Comparison of ENCODE assay signal across 13 cellular contexts in genomic region chr17:3956983-3957382, GRCh38. TPM values are rescaled to one million over a fixed set of nuclear protein-coding genes. Genes with fewer than 3 reads are reported as not detected.
DNase-seq lines count a peak whose midpoint lies in the region; ATAC-seq and TF ChIP-seq lines count a peak whose summit lies in the region.
"Had no signal": no experiment of that assay in that cellular context is flagged by ENCODE, and none has a peak within 500 bp of the region (broad histone marks: within the 10 kb centered on the region; RNA-seq: fewer than 3 reads in every experiment).

No MANE protein-coding gene starts in this region.

- intact Hi-C loops in activated CD8-positive, alpha-beta T cell treated with anti-CD3 and anti-CD28 coated beads for 36 hours (cut with micrococcal nuclease) = no loop called here

- H3K9me3 Mint-ChIP-seq in activated naive CD4-positive, alpha-beta T cell treated with anti-CD3 and anti-CD28 coated beads, Interleukin-2, amount 50 U/mL, for 24 hours = no peaks in the 10 kb centered on the region
- H3K9me3 Mint-ChIP-seq in activated CD8-positive, alpha-beta T cell treated with anti-CD3 and anti-CD28 coated beads for 36 hours = no peaks in the 10 kb centered on the region
- no peaks in the 10 kb centered on the region for H3K9me3 Mint-ChIP-seq in stimulated activated effector memory CD8-positive, alpha-beta T cell treated with anti-CD3 and anti-CD28 coated beads, Interleukin-12 subunit alpha, Interleukin-12 subunit beta, amount 100 ng/mL, for 72 hours

- DNase-seq in activated naive CD4-positive, alpha-beta T cell (lab: John Stamatoyannopoulos, UW) = no peak
- DNase-seq in NCI-H146 treated with DMSO at 0.1 percent for 48 hours (lab: John Stamatoyannopoulos, UW; ENCODE audit: unreplicated experiment) = peak; percentile 84
- DNase-seq in activated CD8-positive, alpha-beta T cell treated with anti-CD3 and anti-CD28 coated beads for 36 hours = no peak
- no peak for DNase-seq in stimulated activated effector memory CD8-positive, alpha-beta T cell treated with anti-CD3 and anti-CD28 coated beads, Interleukin-12 subunit alpha, Interleukin-12 subunit beta, amount 100 ng/mL, for 72 hours (ENCODE audit: low spot score in 2 of 2)
- no peak for DNase-seq in stimulated activated CD4-positive, alpha-beta T cell treated with anti-CD3 and anti-CD28 coated beads, Interleukin-15, amount 100 ng/mL, for 24 hours
- DNase-seq: activated CD4-positive, alpha-beta T cell treated with anti-CD3 and anti-CD28 coated beads, Interleukin-2, amount 50 U/mL, for 4 hours; mammary epithelial cell; NK-92 treated with Interleukin-12 subunit alpha and Interleukin-12 subunit beta, amount 100 ng/mL, for 24 hours; SW 1271 had no signal

- TF ChIP-seq CTCF in activated CD8-positive, alpha-beta T cell treated with anti-CD3 and anti-CD28 coated beads for 36 hours (IDR thresholded peaks at IDR 0.05) = no peak

- peaks cover 52% of the 10 kb centered on the region for H3K4me1 Mint-ChIP-seq in activated naive CD4-positive, alpha-beta T cell treated with anti-CD3 and anti-CD28 coated beads, Interleukin-2, amount 50 U/mL, for 24 hours
- peaks cover 53% of the 10 kb centered on the region for H3K4me1 Mint-ChIP-seq in activated CD8-positive, alpha-beta T cell treated with anti-CD3 and anti-CD28 coated beads for 36 hours (ENCODE audit: low read depth)
- H3K4me1 Mint-ChIP-seq in stimulated activated effector memory CD8-positive, alpha-beta T cell treated with anti-CD3 and anti-CD28 coated beads, Interleukin-12 subunit alpha, Interleukin-12 subunit beta, amount 100 ng/mL, for 72 hours = peaks cover 68% of the 10 kb centered on the region

- H3K4me3 Mint-ChIP-seq in activated naive CD4-positive, alpha-beta T cell treated with anti-CD3 and anti-CD28 coated beads, Interleukin-2, amount 50 U/mL, for 24 hours = peak overlapping the region; percentile 6
- no peak overlapping the region for H3K4me3 Mint-ChIP-seq in activated CD8-positive, alpha-beta T cell treated with anti-CD3 and anti-CD28 coated beads for 36 hours
- H3K4me3 Mint-ChIP-seq in stimulated activated effector memory CD8-positive, alpha-beta T cell treated with anti-CD3 and anti-CD28 coated beads, Interleukin-12 subunit alpha, Interleukin-12 subunit beta, amount 100 ng/mL, for 72 hours = no peak overlapping the region

- peak overlapping the region; percentile 88 for H3K27ac Mint-ChIP-seq in activated naive CD4-positive, alpha-beta T cell treated with anti-CD3 and anti-CD28 coated beads, Interleukin-2, amount 50 U/mL, for 24 hours
- peak overlapping the region; percentile 72 for H3K27ac Mint-ChIP-seq in activated CD8-positive, alpha-beta T cell treated with anti-CD3 and anti-CD28 coated beads for 36 hours
- H3K27ac Mint-ChIP-seq in stimulated activated effector memory CD8-positive, alpha-beta T cell treated with anti-CD3 and anti-CD28 coated beads, Interleukin-12 subunit alpha, Interleukin-12 subunit beta, amount 100 ng/mL, for 72 hours = peak overlapping the region; percentile 91

- CTCF ChIA-PET in activated CD8-positive, alpha-beta T cell treated with anti-CD3 and anti-CD28 coated beads for 36 hours (lab: Charles Lee) = interaction anchor here (0.8 to 1.5 kb wide), 3 partner anchors 41 to 118 kb away, joined by 3 to 5 read pairs (median 5); partner anchors contain the start of gene P2RX1

- no peak for ATAC-seq in activated CD8-positive, alpha-beta T cell treated with anti-CD3 and anti-CD28 coated beads for 36 hours
- no peak for ATAC-seq in stimulated activated effector memory CD8-positive, alpha-beta T cell treated with anti-CD3 and anti-CD28 coated beads, Interleukin-12 subunit alpha, Interleukin-12 subunit beta, amount 100 ng/mL, for 72 hours
- no peak for ATAC-seq in HG02852 (IDR thresholded peaks at IDR 0.05; ENCODE audit: unreplicated experiment)
- no peak for ATAC-seq in HG02759 (IDR thresholded peaks at IDR 0.05; ENCODE audit: unreplicated experiment)

- POLR2A ChIA-PET in activated CD8-positive, alpha-beta T cell treated with anti-CD3 and anti-CD28 coated beads for 36 hours (lab: Charles Lee) = interaction anchor here (0.6 to 1.1 kb wide), 5 partner anchors 11 to 297 kb away, joined by 3 read pairs; partner anchors contain the start of gene CAMKK1

- peaks cover 2% of the 10 kb centered on the region for H3K36me3 Mint-ChIP-seq in activated naive CD4-positive, alpha-beta T cell treated with anti-CD3 and anti-CD28 coated beads, Interleukin-2, amount 50 U/mL, for 24 hours
- H3K36me3 Mint-ChIP-seq in activated CD8-positive, alpha-beta T cell treated with anti-CD3 and anti-CD28 coated beads for 36 hours (ENCODE audit: low read depth) = peaks cover 9% of the 10 kb centered on the region
- H3K36me3 Mint-ChIP-seq in stimulated activated effector memory CD8-positive, alpha-beta T cell treated with anti-CD3 and anti-CD28 coated beads, Interleukin-12 subunit alpha, Interleukin-12 subunit beta, amount 100 ng/mL, for 72 hours = peaks cover 57% of the 10 kb centered on the region

- H3K27me3 Mint-ChIP-seq in activated naive CD4-positive, alpha-beta T cell treated with anti-CD3 and anti-CD28 coated beads, Interleukin-2, amount 50 U/mL, for 24 hours = no peaks in the 10 kb centered on the region
- H3K27me3 Mint-ChIP-seq in activated CD8-positive, alpha-beta T cell treated with anti-CD3 and anti-CD28 coated beads for 36 hours = no peaks in the 10 kb centered on the region

RNA-seq across cellular contexts. Expression of gene ATP2A3, which starts 7.3 kb away (rescaled TPM):
- total RNA-seq in activated CD8-positive, alpha-beta T cell treated with anti-CD3 and anti-CD28 coated beads for 36 hours = 100 to 1,000 TPM; 113 to 117 TPM

RNA-seq across cellular contexts. Expression of gene P2RX1, which starts 40.7 kb away (rescaled TPM):
- 1 to 10 TPM in 1 of 2 experiments, under 1 TPM in 1; 0.43 to 1.7 TPM for total RNA-seq in activated CD8-positive, alpha-beta T cell treated with anti-CD3 and anti-CD28 coated beads for 36 hours
- total RNA-seq: chondrocyte, mammary epithelial cell had no signal
